ENCODE assay signal across 8 cellular contexts in the genomic region with DNA sequence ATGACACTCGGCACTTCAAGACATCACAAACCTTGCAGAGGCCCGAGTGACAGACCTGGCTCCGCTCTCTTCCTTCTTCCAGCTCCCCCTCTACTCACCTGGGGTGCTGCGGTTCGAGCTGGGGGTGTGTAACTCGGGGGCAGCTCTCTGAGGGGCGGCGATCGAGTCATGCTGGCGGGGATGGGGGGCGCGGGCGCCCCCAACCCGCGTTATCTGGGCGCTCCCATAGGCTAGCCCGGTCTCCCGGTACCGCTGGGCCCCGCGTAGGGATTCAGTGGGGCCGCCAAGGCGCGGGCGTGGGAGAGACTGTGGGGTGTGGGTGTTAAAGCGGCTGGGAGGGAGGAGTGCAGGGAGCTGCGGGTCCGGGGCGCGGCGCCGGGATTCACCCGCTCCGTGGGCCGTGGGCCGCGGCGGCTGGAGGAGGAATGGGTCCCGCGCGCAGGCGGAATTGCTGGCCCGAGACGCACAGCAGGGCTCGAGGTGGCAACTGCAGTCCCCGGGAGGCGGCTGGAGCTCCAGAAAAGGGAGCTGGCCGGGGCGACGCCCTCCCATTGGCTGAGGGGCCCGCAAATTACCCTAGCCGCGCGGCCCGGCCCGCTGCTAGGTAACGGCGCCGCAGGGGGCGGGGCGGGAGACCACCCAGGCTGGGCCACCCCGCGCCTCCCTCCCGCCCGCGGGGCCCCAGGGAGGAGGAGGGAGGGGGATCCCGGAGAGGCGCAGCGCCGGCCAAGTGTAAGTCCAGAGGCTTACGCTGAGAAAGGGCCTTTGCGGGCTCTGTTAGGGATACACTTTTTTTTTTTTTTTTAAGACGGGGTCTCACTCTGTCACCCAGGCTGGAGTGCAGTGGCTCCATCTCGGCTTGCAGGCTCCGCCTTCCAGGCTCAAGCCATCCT. TPM values are rescaled to one million over a fixed set of nuclear protein-coding genes. Genes with fewer than 3 reads are reported as not detected.
DNase-seq lines count a peak whose midpoint lies in the region; ATAC-seq and TF ChIP-seq lines count a peak whose summit lies in the region.

A gene with protein sequence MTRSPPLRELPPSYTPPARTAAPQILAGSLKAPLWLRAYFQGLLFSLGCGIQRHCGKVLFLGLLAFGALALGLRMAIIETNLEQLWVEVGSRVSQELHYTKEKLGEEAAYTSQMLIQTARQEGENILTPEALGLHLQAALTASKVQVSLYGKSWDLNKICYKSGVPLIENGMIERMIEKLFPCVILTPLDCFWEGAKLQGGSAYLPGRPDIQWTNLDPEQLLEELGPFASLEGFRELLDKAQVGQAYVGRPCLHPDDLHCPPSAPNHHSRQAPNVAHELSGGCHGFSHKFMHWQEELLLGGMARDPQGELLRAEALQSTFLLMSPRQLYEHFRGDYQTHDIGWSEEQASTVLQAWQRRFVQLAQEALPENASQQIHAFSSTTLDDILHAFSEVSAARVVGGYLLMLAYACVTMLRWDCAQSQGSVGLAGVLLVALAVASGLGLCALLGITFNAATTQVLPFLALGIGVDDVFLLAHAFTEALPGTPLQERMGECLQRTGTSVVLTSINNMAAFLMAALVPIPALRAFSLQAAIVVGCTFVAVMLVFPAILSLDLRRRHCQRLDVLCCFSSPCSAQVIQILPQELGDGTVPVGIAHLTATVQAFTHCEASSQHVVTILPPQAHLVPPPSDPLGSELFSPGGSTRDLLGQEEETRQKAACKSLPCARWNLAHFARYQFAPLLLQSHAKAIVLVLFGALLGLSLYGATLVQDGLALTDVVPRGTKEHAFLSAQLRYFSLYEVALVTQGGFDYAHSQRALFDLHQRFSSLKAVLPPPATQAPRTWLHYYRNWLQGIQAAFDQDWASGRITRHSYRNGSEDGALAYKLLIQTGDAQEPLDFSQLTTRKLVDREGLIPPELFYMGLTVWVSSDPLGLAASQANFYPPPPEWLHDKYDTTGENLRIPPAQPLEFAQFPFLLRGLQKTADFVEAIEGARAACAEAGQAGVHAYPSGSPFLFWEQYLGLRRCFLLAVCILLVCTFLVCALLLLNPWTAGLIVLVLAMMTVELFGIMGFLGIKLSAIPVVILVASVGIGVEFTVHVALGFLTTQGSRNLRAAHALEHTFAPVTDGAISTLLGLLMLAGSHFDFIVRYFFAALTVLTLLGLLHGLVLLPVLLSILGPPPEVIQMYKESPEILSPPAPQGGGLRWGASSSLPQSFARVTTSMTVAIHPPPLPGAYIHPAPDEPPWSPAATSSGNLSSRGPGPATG (minus strand): TSS at position 491 of the 893 bp plus-strand sequence. CDS start 321 bp downstream, at position 170.

- H3K9me3 Mint-ChIP-seq in activated CD4-positive, alpha-beta T cell treated with anti-CD3 and anti-CD28 coated beads, Interleukin-2, amount 10 ng/mL, durations not matched to agents 24 days and 14 days: no peaks in the 10 kb centered on the region

- H3K27ac ChIP-seq in aorta (ENCODE audit: low read depth in 1 of 2, low read length in 2 of 2): no peak within 1 kb of the TSS

- ATAC-seq in aorta (ENCODE audit: low FRiP score) (peak; percentile 87), HG03175 (IDR thresholded peaks at IDR 0.05; ENCODE audit: unreplicated experiment) (no peak)

- no peaks in the 10 kb centered on the region for H3K36me3 ChIP-seq in aorta (ENCODE audit: control insufficient read depth in 1 of 2, insufficient read depth in 2 of 2, low read length in 1 of 2)

- H3K9me3 ChIP-seq in aorta (ENCODE audit: control insufficient read depth, low read length): no peaks in the 10 kb centered on the region

- H3K27ac Mint-ChIP-seq in activated CD4-positive, alpha-beta T cell treated with anti-CD3 and anti-CD28 coated beads, Interleukin-2, amount 10 ng/mL, durations not matched to agents 24 days and 14 days: no peak within 1 kb of the TSS

- H3K4me3 ChIP-seq in fibroblast of mammary gland (ENCODE audit: control insufficient read depth, low read depth, low read length): peak within 1 kb of the TSS; percentile 48
- peak within 1 kb of the TSS; percentile 27 to 76 for H3K4me3 ChIP-seq in aorta (ENCODE audit: low read length in 2 of 2)

- peaks cover 20% of the 10 kb centered on the region for H3K27me3 Mint-ChIP-seq in activated CD4-positive, alpha-beta T cell treated with anti-CD3 and anti-CD28 coated beads, Interleukin-2, amount 10 ng/mL, durations not matched to agents 24 days and 14 days

- H3K36me3 Mint-ChIP-seq in activated CD4-positive, alpha-beta T cell treated with anti-CD3 and anti-CD28 coated beads, Interleukin-2, amount 10 ng/mL, durations not matched to agents 24 days and 14 days (ENCODE audit: low read depth): peaks cover 11% of the 10 kb centered on the region

- H3K4me1 Mint-ChIP-seq in activated CD4-positive, alpha-beta T cell treated with anti-CD3 and anti-CD28 coated beads, Interleukin-2, amount 10 ng/mL, durations not matched to agents 24 days and 14 days: no peaks in the 10 kb centered on the region

- H3K27me3 ChIP-seq in aorta (ENCODE audit: control insufficient read depth in 1 of 2, insufficient read depth in 2 of 2, low read length in 1 of 2): no peaks in the 10 kb centered on the region

- WGBS in aorta, 2 donors: 2% methylated on average over 54 to 75 of the region's 75 CpGs

- DNase-seq in activated CD4-positive, alpha-beta T cell treated with anti-CD3 and anti-CD28 coated beads, Interleukin-2, amount 10 ng/mL, durations not matched to agents 24 days and 14 days: peak; percentile 63
- no peak for DNase-seq in activated CD4-positive, alpha-beta T cell treated with anti-CD3 and anti-CD28 coated beads, Interleukin-2, amount 50 U/mL, for 4 hours
- DNase-seq in NCI-H1694 treated with DMSO at 0.1 percent for 48 hours (lab: John Stamatoyannopoulos, UW) (peak; percentile 70), fibroblast of mammary gland (ENCODE audit: low read depth) (peak; percentile 42), myocyte (ENCODE audit: low read depth) (peak; percentile 76), aorta (peak; percentile 82 to 93)
- DNase-seq in activated CD8-positive, alpha-beta memory T cell treated with anti-CD3 and anti-CD28 coated beads, Interleukin-2, amount 50 U/mL, for 48 hours: peak; percentile 67

- intact Hi-C loops in activated CD4-positive, alpha-beta T cell treated with anti-CD3 and anti-CD28 coated beads, Interleukin-2, amount 10 ng/mL, durations not matched to agents 24 days and 14 days (cut with micrococcal nuclease): no loop called here
- intact Hi-C loops in aorta (cut with DNase I): loop anchor here in 1 of 2 donors (5.0 kb wide), 1 partner anchor 459 kb away; no protein-coding TSS in a partner anchor

- no peak for TF ChIP-seq CTCF in fibroblast of mammary gland (conservative IDR thresholded peaks at IDR 0.05; ENCODE audit: control insufficient read depth, insufficient read depth, low read depth, low read length)

- no peaks in the 10 kb centered on the region for H3K4me1 ChIP-seq in aorta (ENCODE audit: control insufficient read depth in 1 of 2, insufficient read depth in 2 of 2, low read length in 2 of 2)

- peak within 1 kb of the TSS; percentile 37 for H3K4me3 Mint-ChIP-seq in activated CD4-positive, alpha-beta T cell treated with anti-CD3 and anti-CD28 coated beads, Interleukin-2, amount 10 ng/mL, durations not matched to agents 24 days and 14 days

RNA-seq across cellular contexts. Expression of the gene that starts here (rescaled TPM):
- total RNA-seq in activated CD4-positive, alpha-beta T cell treated with anti-CD3 and anti-CD28 coated beads, Interleukin-2, amount 10 ng/mL, durations not matched to agents 24 days and 14 days: 0.78 and 1.0 TPM in 2 replicates
- 0.05 and 0.51 TPM in 2 replicates for total RNA-seq in myocyte
- polyA plus RNA-seq in myocyte (2012): 0.69 TPM
- total RNA-seq in aorta: 1 to 10 TPM; 1.7 to 6.3 TPM
- 1 to 10 TPM in 1 of 2 donors, under 1 TPM in 1; 0.38 to 6.7 TPM for polyA plus RNA-seq in aorta

Comparison
In these comparisons a context has a peak if more than half of its experiments do, and no peak if none do; other contexts are left out.
1. DNase-seq: peak in activated CD4-positive, alpha-beta T cell treated with anti-CD3 and anti-CD28 coated beads, Interleukin-2, amount 10 ng/mL, durations not matched to agents 24 days and 14 days (single experiment), NCI-H1694 treated with DMSO at 0.1 percent for 48 hours (single experiment), activated CD8-positive, alpha-beta memory T cell treated with anti-CD3 and anti-CD28 coated beads, Interleukin-2, amount 50 U/mL, for 48 hours (single experiment), fibroblast of mammary gland (single experiment) and aorta (2 of 2); none in activated CD4-positive, alpha-beta T cell treated with anti-CD3 and anti-CD28 coated beads, Interleukin-2, amount 50 U/mL, for 4 hours (0 of 2).
2. Peak in DNase-seq in myocyte; RNA of the gene not detected or under 1 TPM.